10 cellular contexts compared by ENCODE assay signal in genomic region chr10:25725917-25726716, GRCh38.
DNase-seq lines count a peak whose midpoint lies in the region; ATAC-seq, FAIRE-seq and TF ChIP-seq lines count a peak whose summit lies in the region.
"Had no signal": no experiment of that assay in that cellular context is flagged by ENCODE, and none has a peak within 500 bp of the region (broad histone marks: within the 10 kb centered on the region; RNA-seq: fewer than 3 reads in every experiment).

No MANE protein-coding gene starts in this region.

- H3K9me3 ChIP-seq in lung (ENCODE audit: control insufficient read depth in 2 of 2, insufficient read depth in 1 of 2, low read length in 1 of 2), result no peaks in the 10 kb centered on the region
- H3K9me3 ChIP-seq: BLaER1 had no signal

- peak; percentile 80 for ATAC-seq in GM19467 (IDR thresholded peaks at IDR 0.05; ENCODE audit: unreplicated experiment)
- ATAC-seq in lung (ENCODE audit: insufficient read depth, low FRiP score), result peak; percentile 58

- WGBS in lung, 2 donors, result 9 to 11% methylated on average over 6 of the region's 6 CpGs

- H3K4me1 ChIP-seq in lung (ENCODE audit: control insufficient read depth in 2 of 2, insufficient read depth in 2 of 2, low read length in 2 of 2), result no peaks in the 10 kb centered on the region
- H3K4me1 ChIP-seq: BLaER1 had no signal

- FAIRE-seq in HTR-8/SVneo (lab: Jason Lieb, UNC), result no peak

- no peaks in the 10 kb centered on the region for H3K36me3 ChIP-seq in lung (ENCODE audit: control insufficient read depth in 2 of 2, insufficient read depth in 2 of 2, low read length in 2 of 2)
- H3K36me3 ChIP-seq: BLaER1 had no signal

- H3K27me3 ChIP-seq in lung (ENCODE audit: control insufficient read depth, insufficient read depth), result no peaks in the 10 kb centered on the region
- H3K27me3 ChIP-seq: BLaER1 had no signal

- H3K27ac ChIP-seq in lung (ENCODE audit: low read depth in 1 of 2, low read length in 1 of 2), result no peak overlapping the region
- H3K27ac ChIP-seq: BLaER1 had no signal

- DNase-seq in NCI-H345 (lab: John Stamatoyannopoulos, UW), result peak; percentile 10
- DNase-seq in NCI-H345 treated with DMSO at 0.1 percent for 48 hours (lab: John Stamatoyannopoulos, UW; ENCODE audit: unreplicated experiment), result no peak
- peak; percentile 40 for DNase-seq in HTR-8/SVneo (ENCODE audit: insufficient read length, low spot score)
- DNase-seq in NOMO-1 (lab: John Stamatoyannopoulos, UW; ENCODE audit: unreplicated experiment in 2 of 2), result peak; percentile 25 to 76
- DNase-seq in cardiac fibroblast (ENCODE audit: low read depth in 2 of 2), result peak; percentile 68 to 78
- no peak for DNase-seq in lung (ENCODE audit: low spot score)
- DNase-seq in activated gamma-delta T cell treated with Interleukin-2 at 50 U/mL for 16 hours, result no peak
- DNase-seq: activated naive CD8-positive, alpha-beta T cell treated with anti-CD3 and anti-CD28 coated beads, Interleukin-2, amount 10 ng/mL, durations not matched to agents 7 days and 5 days had no signal

- TF ChIP-seq CTCF in cardiac fibroblast (IDR thresholded peaks at IDR 0.05; ENCODE audit: low read depth, low read length) (peak; percentile 70), lung (IDR thresholded peaks at IDR 0.05; ENCODE audit: control extremely low read depth, extremely low read depth) (peak; percentile 16)

- H3K4me3 ChIP-seq in cardiac fibroblast (replicated peaks in 1 of 2; ENCODE audit: low read depth in 2 of 2, low read length in 2 of 2), result no peak overlapping the region
- H3K4me3 ChIP-seq in lung, result no peak overlapping the region
- H3K4me3 ChIP-seq: BLaER1 had no signal

Comparison
In these comparisons a context has a peak if more than half of its experiments do, and no peak if none do; other contexts are left out.
1. DNase-seq: peak in NCI-H345 (single experiment), HTR-8/SVneo (single experiment), NOMO-1 (2 of 2) and cardiac fibroblast (2 of 2); none in NCI-H345 treated with DMSO at 0.1 percent for 48 hours (single experiment), lung (single experiment) and activated gamma-delta T cell treated with Interleukin-2 at 50 U/mL for 16 hours (single experiment).